32 cellular contexts compared by ENCODE assay signal in the genomic region with DNA sequence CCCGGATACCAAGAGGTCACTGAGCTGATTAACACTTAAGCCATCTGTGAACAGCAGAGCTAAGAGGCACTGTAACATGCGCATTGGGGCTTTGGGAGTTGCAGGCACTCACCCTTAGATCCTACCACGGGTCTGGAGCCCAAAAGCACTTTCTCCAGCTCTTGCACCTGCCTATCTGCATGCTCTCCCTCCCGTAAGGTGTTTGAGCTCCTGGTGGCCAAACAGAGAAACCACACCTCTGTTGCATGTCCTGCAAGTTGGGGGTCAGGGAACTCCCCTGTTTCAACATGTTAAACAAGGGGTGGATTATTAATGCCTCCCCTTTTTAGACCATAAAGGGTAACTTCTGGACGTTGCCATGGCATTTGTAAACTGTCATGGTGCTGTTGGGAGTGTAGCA. TPM values are rescaled to one million over a fixed set of nuclear protein-coding genes. Genes with fewer than 3 reads are reported as not detected.
DNase-seq lines count a peak whose midpoint lies in the region; ATAC-seq, FAIRE-seq and TF ChIP-seq lines count a peak whose summit lies in the region.
"Had no signal": no experiment of that assay in that cellular context is flagged by ENCODE, and none has a peak within 500 bp of the region (broad histone marks: within the 10 kb centered on the region; RNA-seq: fewer than 3 reads in every experiment).

No MANE protein-coding gene starts in this region.

- no peaks in the 10 kb centered on the region for H3K4me1 ChIP-seq in HepG2 (ENCODE audit: insufficient read depth, low read length)
- H3K4me1 ChIP-seq in right lobe of liver, result no peaks in the 10 kb centered on the region
- no peaks in the 10 kb centered on the region; a peak in 1 of 5 replicates for H3K4me1 ChIP-seq in K562 (replicated peaks in 1 of 2; ENCODE audit: control insufficient read depth in 2 of 2, insufficient read depth in 2 of 2, low read length in 2 of 2)
- H3K4me1 ChIP-seq: BLaER1 had no signal

- H3K4me1 Mint-ChIP-seq in activated naive CD4-positive, alpha-beta T cell treated with anti-CD3 and anti-CD28 coated beads for 36 hours (ENCODE audit: low read depth), result no peaks in the 10 kb centered on the region
- H3K4me1 Mint-ChIP-seq: CD4-positive, CD25-positive, alpha-beta regulatory T cell; T-cell had no signal

- no peak for TF ChIP-seq POLR2A in HepG2 (IDR thresholded peaks at IDR 0.05; ENCODE audit: insufficient read depth in 1 of 2, low read depth in 2 of 2, low read length in 2 of 2)
- no peak for TF ChIP-seq POLR2A in right lobe of liver (IDR thresholded peaks at IDR 0.05)
- TF ChIP-seq POLR2A in K562 (conservative IDR thresholded peaks at IDR 0.05), result no peak

- H3K27me3 ChIP-seq in HepG2 (ENCODE audit: control insufficient read depth in 1 of 2, insufficient read depth in 2 of 2, low read length in 2 of 2), result no peaks in the 10 kb centered on the region
- no peaks in the 10 kb centered on the region for H3K27me3 ChIP-seq in right lobe of liver
- no peaks in the 10 kb centered on the region for H3K27me3 ChIP-seq in K562 (ENCODE audit: control insufficient read depth in 2 of 2, insufficient read depth in 2 of 2, low read length in 2 of 2)
- H3K27me3 ChIP-seq: BLaER1 had no signal

- H3K27ac ChIP-seq in HepG2 (ENCODE audit: extremely low read length, insufficient read depth, low read length) (no peak overlapping the region), right lobe of liver (no peak overlapping the region), K562 (ENCODE audit: extremely low read depth, low read depth, low read length) (no peak overlapping the region)
- H3K27ac ChIP-seq: BLaER1, GM23248 had no signal

- BruUV-seq in HepG2 (replicated peaks; lab: Mats Ljungman, UMichigan) (no TSS peak), K562 (replicated peaks; lab: Mats Ljungman, UMichigan) (no TSS peak)

- TF ChIP-seq RAD21 in HepG2 (CRISPR knock-in tag; IDR thresholded peaks at IDR 0.05) (no peak), K562 (CRISPR knock-in tag; conservative IDR thresholded peaks at IDR 0.05 in 1 of 2, IDR thresholded peaks at IDR 0.05 in 1 of 2) (no peak)

- H3K36me3 Mint-ChIP-seq in activated naive CD4-positive, alpha-beta T cell treated with anti-CD3 and anti-CD28 coated beads for 36 hours (ENCODE audit: low read depth), result no peaks in the 10 kb centered on the region
- H3K36me3 Mint-ChIP-seq: CD4-positive, CD25-positive, alpha-beta regulatory T cell; T-cell had no signal

- H2AFZ ChIP-seq in HepG2 (ENCODE audit: low read length) (no peak overlapping the region), K562 (ENCODE audit: low read depth, low read length) (0 out of 2 replicates have a peak overlapping the region, but pooled peaks have one; percentile 45)
- H2AFZ ChIP-seq: GM23248 had no signal

- CTCF ChIA-PET in HepG2 (lab: Yijun Ruan, JAX; ENCODE audit: low intra/inter-chr PET ratio, low total read pairs), result no interaction called here
- CTCF ChIA-PET in K562 (lab: Yijun Ruan, JAX; ENCODE audit: low intra/inter-chr PET ratio), result no interaction called here
- CTCF ChIA-PET in activated naive CD4-positive, alpha-beta T cell treated with anti-CD3 and anti-CD28 coated beads for 36 hours (lab: Charles Lee), result no interaction called here

- H3K27ac Mint-ChIP-seq in activated naive CD4-positive, alpha-beta T cell treated with anti-CD3 and anti-CD28 coated beads for 36 hours, result no peak overlapping the region
- H3K27ac Mint-ChIP-seq: CD4-positive, CD25-positive, alpha-beta regulatory T cell; T-cell had no signal

- peaks cover 13% of the 10 kb centered on the region for H3K27me3 Mint-ChIP-seq in activated naive CD4-positive, alpha-beta T cell treated with anti-CD3 and anti-CD28 coated beads for 36 hours (ENCODE audit: low read depth)
- H3K27me3 Mint-ChIP-seq: CD4-positive, CD25-positive, alpha-beta regulatory T cell had no signal

- H3K4me3 Mint-ChIP-seq in activated naive CD4-positive, alpha-beta T cell treated with anti-CD3 and anti-CD28 coated beads for 36 hours, result no peak overlapping the region
- H3K4me3 Mint-ChIP-seq: CD4-positive, CD25-positive, alpha-beta regulatory T cell; T-cell had no signal

- H3K9me1 ChIP-seq in K562 (ENCODE audit: control insufficient read depth, insufficient read depth, low read length), result no peaks in the 10 kb centered on the region

- intact Hi-C loops in HepG2 (cut with micrococcal nuclease; ENCODE audit: unreplicated experiment) (no loop called here), right lobe of liver (cut with DNase I) (no loop called here), K562 (cut with micrococcal nuclease) (no loop called here)
- intact Hi-C loops in activated naive CD4-positive, alpha-beta T cell treated with anti-CD3 and anti-CD28 coated beads for 36 hours (cut with micrococcal nuclease), result no loop called here

- no peak for TF ChIP-seq EP300 in HepG2 (IDR thresholded peaks at IDR 0.05; ENCODE audit: low read depth in 2 of 2, low read length in 2 of 2)
- TF ChIP-seq EP300 in HepG2 (CRISPR knock-in tag; IDR thresholded peaks at IDR 0.05; ENCODE audit: borderline replicate concordance), result no peak
- no peak for TF ChIP-seq EP300 in K562 (IDR thresholded peaks at IDR 0.05; ENCODE audit: low read length)

- H3K36me3 ChIP-seq in HepG2 (replicated peaks in 1 of 2; ENCODE audit: control insufficient read depth in 1 of 2, insufficient read depth in 2 of 2, low read length in 2 of 2), result no peaks in the 10 kb centered on the region
- no peaks in the 10 kb centered on the region for H3K36me3 ChIP-seq in right lobe of liver
- H3K36me3 ChIP-seq in K562 (ENCODE audit: control insufficient read depth, insufficient read depth, low read length), result no peaks in the 10 kb centered on the region
- H3K36me3 ChIP-seq: BLaER1 had no signal

- H4K20me1 ChIP-seq in HepG2 (ENCODE audit: insufficient read depth, low read length) (no peaks in the 10 kb centered on the region), K562 (replicated peaks; ENCODE audit: control insufficient read depth, insufficient read depth, low read length) (no peaks in the 10 kb centered on the region)
- H4K20me1 ChIP-seq: BLaER1 had no signal

- DNase-seq in HepG2 (ENCODE audit: low spot score), result no peak
- no peak for DNase-seq in right lobe of liver
- DNase-seq in K562 (ENCODE audit: extremely low read depth in 1 of 4, low spot score in 3 of 4), result no peak
- DNase-seq in activated naive CD4-positive, alpha-beta T cell treated with anti-CD3 and anti-CD28 coated beads for 36 hours, result no peak
- no peak for DNase-seq in activated T-cell treated with anti-CD3 and anti-CD28 coated beads, Interleukin-2, amount 50 U/mL, for 48 hours
- no peak for DNase-seq in NCI-H1105 (lab: John Stamatoyannopoulos, UW)
- DNase-seq: CD4-positive, CD25-positive, alpha-beta regulatory T cell; DMS153; GM23248; HCEC 1CT; KG1; MM.1S; NCI-H1048; NCI-H1417 treated with DMSO at 0.1 percent for 48 hours; NCI-H1694 treated with DMSO at 0.1 percent for 48 hours; NCI-H2081; NCI-H226; NCI-H510A; NCI-H69; NK-92 treated with Interleukin-12 subunit alpha and Interleukin-12 subunit beta, amount 100 ng/mL, for 24 hours; Right ventricle myocardium superior; RPMI8226; T-cell had no signal

- in situ Hi-C loops in HepG2 (cut with HindIII; ENCODE audit: extremely low pct_ligation_motif_present, low pct_unique_long_range_greater_than_20kb) (no loop called here), K562 (cut with MboI) (no loop called here)

- no peaks in the 10 kb centered on the region for H3K9me3 Mint-ChIP-seq in activated naive CD4-positive, alpha-beta T cell treated with anti-CD3 and anti-CD28 coated beads for 36 hours
- H3K9me3 Mint-ChIP-seq: T-cell had no signal

- 11% methylated on average over 3 of the region's 5 CpGs for WGBS in HepG2 (ENCODE audit: low lambda C conversion rate)
- WGBS in right lobe of liver (ENCODE audit: insufficient coverage, low coverage, low lambda C conversion rate, missing lambda C conversion rate), result 53% methylated on average over 5 of the region's 5 CpGs
- 52% methylated on average over 5 of the region's 5 CpGs for WGBS in K562 (ENCODE audit: insufficient coverage, low coverage, missing lambda C conversion rate)

- H3K9ac ChIP-seq in HepG2 (ENCODE audit: insufficient read depth, low read depth, low read length) (no peak overlapping the region), K562 (ENCODE audit: insufficient read depth in 1 of 2, low read depth in 2 of 2, low read length in 2 of 2) (no peak overlapping the region)
- H3K9ac ChIP-seq: BLaER1, GM23248 had no signal

- H3K4me3 ChIP-seq in HepG2 (replicated peaks in 1 of 3; ENCODE audit: insufficient read depth in 1 of 3, low read depth in 2 of 3, low read length in 3 of 3), result no peak overlapping the region
- no peak overlapping the region for H3K4me3 ChIP-seq in right lobe of liver
- H3K4me3 ChIP-seq in K562, result no peak overlapping the region
- H3K4me3 ChIP-seq: BLaER1, GM23248 had no signal

- POLR2A ChIA-PET in HepG2 (lab: Yijun Ruan, JAX) (no interaction called here), K562 (lab: Yijun Ruan, JAX) (no interaction called here)

- H3K9me3 ChIP-seq in HepG2 (ENCODE audit: low read length) (no peaks in the 10 kb centered on the region), right lobe of liver (no peaks in the 10 kb centered on the region), K562 (replicated peaks; ENCODE audit: control insufficient read depth, insufficient read depth, low read depth, low read length) (no peaks in the 10 kb centered on the region; the same call in 1 of the 2 replicates)
- H3K9me3 ChIP-seq: BLaER1 had no signal

- ATAC-seq in HepG2 (0 out of 3 replicates have a peak, but pooled peaks have one; percentile 28), right lobe of liver (no peak), HG03159 (IDR thresholded peaks at IDR 0.05; ENCODE audit: unreplicated experiment) (peak; percentile 64), K562 (peak; percentile 55), GM19452 (IDR thresholded peaks at IDR 0.05; ENCODE audit: unreplicated experiment) (no peak)
- ATAC-seq: T-cell had no signal

- H3K79me2 ChIP-seq in HepG2 (ENCODE audit: insufficient read depth, low read length) (no peaks in the 10 kb centered on the region), K562 (ENCODE audit: control insufficient read depth, insufficient read depth, low read length) (no peaks in the 10 kb centered on the region)

- FAIRE-seq in HepG2 (lab: Jason Lieb, UNC) (no peak), K562 (lab: Jason Lieb, UNC) (no peak)
- FAIRE-seq: HTR-8/SVneo had no signal

- TF ChIP-seq CTCF in HepG2 (CRISPR knock-in tag; IDR thresholded peaks at IDR 0.05), result no peak
- TF ChIP-seq CTCF in right lobe of liver (IDR thresholded peaks at IDR 0.05), result no peak
- 0 out of 6 replicates have a peak, but pooled peaks of 1 of the 3 experiments have one; percentile 34 for TF ChIP-seq CTCF in K562 (IDR thresholded peaks at IDR 0.05 in 2 of 3, conservative IDR thresholded peaks at IDR 0.05 in 1 of 3; ENCODE audit: insufficient read depth in 2 of 3, low read depth in 1 of 3, low read length in 3 of 3)

- no peak overlapping the region for H3K4me2 ChIP-seq in HepG2 (ENCODE audit: low read depth, low read length)
- H3K4me2 ChIP-seq in K562 (ENCODE audit: insufficient read depth, low read length), result no peak overlapping the region
- H3K4me2 ChIP-seq: BLaER1 had no signal

RNA-seq across cellular contexts. Expression of a gene that starts 49.8 kb away (rescaled TPM):
- not detected in 2 replicates for total RNA-seq in HepG2 (2016; rRNA removed; fragmentation: Illumina TruSeq; extraction: Trizol)
- not detected in 2 replicates for total RNA-seq in HepG2 (2016; cell fraction: cytosol; rRNA removed; fragmentation: Illumina TruSeq; extraction: Trizol; ENCODE audit: low read depth)
- not detected in 2 replicates for total RNA-seq in HepG2 (2016; cell fraction: insoluble cytoplasmic fraction; rRNA removed; fragmentation: Illumina TruSeq; extraction: Trizol)
- not detected in 2 replicates for total RNA-seq in HepG2 (2016; cell fraction: membrane; rRNA removed; fragmentation: Illumina TruSeq; extraction: Trizol)
- total RNA-seq in HepG2 (2016; cell fraction: nucleus; rRNA removed; fragmentation: Illumina TruSeq; extraction: Trizol), result not detected in 2 replicates
- not detected in 2 replicates for polyA plus RNA-seq in HepG2 (2011; rRNA removed)
- not detected in 2 replicates for polyA plus RNA-seq in HepG2 (2011; cell fraction: cytosol; rRNA removed)
- polyA plus RNA-seq in HepG2 (2011; cell fraction: nucleus; rRNA removed), result not detected in 2 replicates
- polyA plus RNA-seq in HepG2 (2012), result not detected in 2 replicates
- polyA plus RNA-seq in HepG2 (2016; cell fraction: cytosol; fragmentation: Illumina TruSeq; extraction: Trizol; ENCODE audit: low read depth), result not detected in 2 replicates
- polyA plus RNA-seq in HepG2 (2016; cell fraction: insoluble cytoplasmic fraction; fragmentation: Illumina TruSeq; extraction: Trizol; ENCODE audit: low read depth), result not detected in 2 replicates
- polyA plus RNA-seq in HepG2 (2016; cell fraction: membrane; fragmentation: Illumina TruSeq; extraction: Trizol; ENCODE audit: low read depth), result not detected in 2 replicates
- polyA plus RNA-seq in HepG2 (2016; cell fraction: nucleus; fragmentation: Illumina TruSeq; extraction: Trizol; ENCODE audit: insufficient read depth, low read depth), result not detected in 2 replicates
- not detected in 2 replicates for polyA minus RNA-seq in HepG2 (2011; rRNA and poly(A)+ RNA removed; ENCODE audit: low replicate concordance)
- polyA minus RNA-seq in HepG2 (2011; cell fraction: cytosol; rRNA and poly(A)+ RNA removed), result not detected in 2 replicates
- polyA minus RNA-seq in HepG2 (2011; cell fraction: nucleus; rRNA and poly(A)+ RNA removed), result not detected in 2 replicates
- total RNA-seq in right lobe of liver, result 1 to 10 TPM in 2 of 6 experiments, under 1 TPM in 1, not detected in 3; 0.20 to 3.6 (median 1.4) TPM
- 71.6 and 166 TPM in 2 replicates for total RNA-seq in K562 (2011; cell fraction: chromatin; rRNA removed; ENCODE audit: low replicate concordance)
- total RNA-seq in K562 (2011; cell fraction: nucleolus; rRNA removed), result 109 and 120 TPM in 2 replicates
- 153 and 158 TPM in 2 replicates for total RNA-seq in K562 (2011; cell fraction: nucleoplasm; rRNA removed)
- 53.6 and 67.5 TPM in 2 replicates for total RNA-seq in K562 (2014; rRNA removed)
- 122 and 153 TPM in 2 replicates for total RNA-seq in K562 (2014; rRNA removed; fragmentation: Illumina TruSeq; extraction: Trizol)
- 35.3 and 37.7 TPM in 2 replicates for total RNA-seq in K562 (2015; rRNA removed; fragmentation: Illumina TruSeq; extraction: Trizol)
- total RNA-seq in K562 (2021), result 93.9 and 116 TPM in 2 replicates
- polyA plus RNA-seq in K562 (2011; rRNA removed), result 136 and 159 TPM in 2 replicates
- polyA plus RNA-seq in K562 (2011; cell fraction: cytosol; rRNA removed), result 28.0 and 88.8 TPM in 2 replicates
- polyA plus RNA-seq in K562 (2011; cell fraction: nucleus; rRNA removed), result 28.2 and 54.0 TPM in 2 replicates
- polyA plus RNA-seq in K562 (2012), result 52.9 and 75.8 TPM in 2 replicates
- polyA plus RNA-seq in K562 (2014; fragmentation: Illumina TruSeq; extraction: Trizol), result 237 and 278 TPM in 2 replicates
- 100 to 1,000 TPM; 159 to 186 TPM for polyA plus RNA-seq in K562 (2014; fragmentation: Nextera tagmentation; extraction: Ambion mirVana)
- polyA plus RNA-seq in K562 (2014; rRNA removed), result 111 and 115 TPM in 2 replicates
- polyA minus RNA-seq in K562 (2011; rRNA and poly(A)+ RNA removed), result 139 and 172 TPM in 2 replicates
- polyA minus RNA-seq in K562 (2011; cell fraction: cytosol; rRNA and poly(A)+ RNA removed), result 28.4 and 57.6 TPM in 2 replicates
- polyA minus RNA-seq in K562 (2011; cell fraction: nucleus; rRNA and poly(A)+ RNA removed), result 27.7 and 60.3 TPM in 2 replicates
- not detected for total RNA-seq in activated naive CD4-positive, alpha-beta T cell treated with anti-CD3 and anti-CD28 coated beads for 36 hours
- total RNA-seq: A172; CD4-positive, CD25-positive, alpha-beta regulatory T cell; Daoy; G401; GM23248; Right ventricle myocardium superior; SK-MEL-5; T-cell; T-helper 2 cell treated with Interferon-gamma antibody and Interleukin-4, amounts not matched to agents 100 ng/mL and 5 ng/mL, for 36 hours had no signal
- polyA plus RNA-seq: CD4-positive, CD25-positive, alpha-beta regulatory T cell; GM23248 had no signal

Comparison
In these comparisons a context has a peak if more than half of its experiments do, and no peak if none do; other contexts are left out.
1. ATAC-seq: peak in HepG2 (single experiment), HG03159 (single experiment) and K562 (single experiment); none in right lobe of liver (0 of 4) and GM19452 (single experiment).
2. RNA of a gene that starts 49.8 kb away (total RNA-seq): 35.3 to 166 TPM in K562; 0.20 to 3.6 TPM in right lobe of liver, not detected in HepG2 and not detected in activated naive CD4-positive, alpha-beta T cell treated with anti-CD3 and anti-CD28 coated beads for 36 hours; every median in the first group is over 4 times any median in the second.